Comparison of ENCODE assay signal across 24 cellular contexts in genomic region chr12:94717656-94718055, GRCh38.
"Had no signal": no experiment of that assay in that cellular context is flagged by ENCODE, and none has a peak within 500 bp of the region (broad histone marks: within the 10 kb centered on the region; RNA-seq: fewer than 3 reads in every experiment).

No MANE protein-coding gene starts in this region.

- H3K9me3 ChIP-seq: right lobe of liver, stomach, suprapubic skin, tibial nerve had no signal

- H3K4me1 ChIP-seq: suprapubic skin, tibial nerve had no signal

- H3K4me3 ChIP-seq: right lobe of liver, skin epidermis, stomach, suprapubic skin, tibial nerve had no signal

- DNase-seq: activated CD4-positive, alpha-beta memory T cell treated with anti-CD3 and anti-CD28 coated beads for 36 hours; activated CD4-positive, alpha-beta T cell treated with anti-CD3 and anti-CD28 coated beads for 48 hours; activated CD4-positive, CD25-positive, alpha-beta regulatory T cell; activated effector memory CD4-positive, alpha-beta T cell treated with Interleukin-2 at 50 U/mL for 16 hours; activated naive CD4-positive, alpha-beta T cell treated with anti-CD3 and anti-CD28 coated beads for 36 hours; activated naive CD8-positive, alpha-beta T cell treated with anti-CD3 and anti-CD28 coated beads, Interleukin-2, amount 10 ng/mL, durations not matched to agents 7 days and 5 days; activated T-cell treated with anti-CD3 and anti-CD28 coated beads, Interleukin-2, amount 50 U/mL, for 72 hours; amniotic stem cell; cerebellar nuclear complex; cortex of kidney; endodermal cell; foreskin melanocyte; glutamatergic neuron; hippocampal formation; left cardiac atrium; midbrain; nucleus accumbens; right lobe of liver; stimulated activated CD4-positive, alpha-beta T cell treated with anti-CD3 and anti-CD28 coated beads, Interleukin-15, amount 100 ng/mL, for 24 hours; stomach had no signal

- H3K27me3 ChIP-seq: right lobe of liver, stomach, suprapubic skin, tibial nerve had no signal

- H3K27ac ChIP-seq: right lobe of liver, skin epidermis, stomach, suprapubic skin, tibial nerve had no signal

- H3K36me3 ChIP-seq: right lobe of liver, stomach, suprapubic skin, tibial nerve had no signal

- ATAC-seq: activated T-cell treated with anti-CD3 and anti-CD28 coated beads, Interleukin-2, amount 50 U/mL, for 72 hours; left cardiac atrium; right lobe of liver; stimulated activated memory B cell treated with anti-CD40 and anti-IgM and Interleukin-4, amounts not matched to agents 10 μg/mL and 1 μg/mL and 100 μg/mL, for 72 hours had no signal
